In genomic region chr13:113489171-113489548, GRCh38 we compare ENCODE assay signal across 8 cellular contexts. TPM values are rescaled to one million over a fixed set of nuclear protein-coding genes. Genes with fewer than 3 reads are reported as not detected.
DNase-seq lines count a peak whose midpoint lies in the region; ATAC-seq and TF ChIP-seq lines count a peak whose summit lies in the region.

No MANE protein-coding gene starts in this region.

- no peaks in the 10 kb centered on the region for H3K9me3 ChIP-seq in IMR-90 (ENCODE audit: control insufficient read depth, insufficient read depth, low read length)
- no peaks in the 10 kb centered on the region for H3K9me3 ChIP-seq in mammary epithelial cell (replicated peaks; ENCODE audit: insufficient read depth, low read length)
- no peaks in the 10 kb centered on the region for H3K9me3 ChIP-seq in muscle layer of duodenum (ENCODE audit: control insufficient read depth in 1 of 2, low read length in 2 of 2)

- peak overlapping the region; percentile 27; the same call in 1 of the 2 replicates for H3K14ac ChIP-seq in IMR-90 (replicated peaks; ENCODE audit: low read depth, low read length)

- H3K79me1 ChIP-seq in IMR-90 (ENCODE audit: low read depth in 1 of 2, low read length in 2 of 2) = peaks cover 45 to 71% of the 10 kb centered on the region in 2 experiments

- in situ Hi-C loops in IMR-90 (cut with MboI; ENCODE audit: low sequenced_read_pairs) = no loop called here
- in situ Hi-C loops in mammary epithelial cell (cut with MboI; ENCODE audit: low sequenced_read_pairs in 2 of 2) = no loop called here

- H3K79me2 ChIP-seq in mammary epithelial cell (ENCODE audit: insufficient read depth, low read length) = peaks cover 93% of the 10 kb centered on the region

- dilution Hi-C loops in IMR-90 (cut with HindIII; ENCODE audit: low sequenced_read_pairs, unreplicated experiment) = no loop called here
- dilution Hi-C loops in mammary epithelial cell (cut with HindIII; ENCODE audit: low sequenced_read_pairs) = loop anchor here (5.0 kb wide), 1 partner anchor 82 kb away; no protein-coding TSS in a partner anchor

- H4K91ac ChIP-seq in IMR-90 (ENCODE audit: insufficient read depth, low read depth, low read length) = 0 out of 2 replicates have a peak overlapping the region, but pooled peaks have one; percentile 43

- intact Hi-C loops in IMR-90 (cut with micrococcal nuclease) = no loop called here
- intact Hi-C loops in mammary epithelial cell (cut with micrococcal nuclease) = no loop called here
- intact Hi-C loops in head of caudate nucleus (cut with DNase I) = no loop called here

- H3K56ac ChIP-seq in IMR-90 (ENCODE audit: extremely low read depth, insufficient read depth, low read length) = 0 out of 2 replicates have a peak overlapping the region, but pooled peaks have one; percentile 14

- no peak for TF ChIP-seq RAD21 in IMR-90 (IDR thresholded peaks at IDR 0.05; ENCODE audit: low read length)

- H3K23ac ChIP-seq in IMR-90 (ENCODE audit: low read depth, low read length) = peak overlapping the region; percentile 46; the same call in 1 of the 2 replicates

- peak overlapping the region; percentile 35 for H3K4ac ChIP-seq in IMR-90 (ENCODE audit: low read depth, low read length)

- peak overlapping the region; percentile 88 for H3K4me2 ChIP-seq in IMR-90 (ENCODE audit: low read depth, low read length)
- peak overlapping the region; percentile 86 for H3K4me2 ChIP-seq in mammary epithelial cell (ENCODE audit: insufficient read depth, low read depth, low read length)

- peak overlapping the region; percentile 97 for H2AFZ ChIP-seq in IMR-90 (replicated peaks; ENCODE audit: low read length, poor library complexity)
- peak overlapping the region; percentile 86 for H2AFZ ChIP-seq in mammary epithelial cell (ENCODE audit: low read depth, low read length)

- no peak overlapping the region for H2BK15ac ChIP-seq in IMR-90 (ENCODE audit: low read depth, low read length)

- POLR2A ChIA-PET in BJ (lab: Charles Lee) = no interaction called here
- POLR2A ChIA-PET in IMR-90 (lab: Charles Lee; ENCODE audit: unreplicated experiment) = no interaction called here

- H3K9ac ChIP-seq in IMR-90 (ENCODE audit: low read depth, low read length) (peak overlapping the region; percentile 72), mammary epithelial cell (ENCODE audit: insufficient read depth, low read length) (peak overlapping the region; percentile 65)

- H2BK120ac ChIP-seq in IMR-90 (ENCODE audit: low read depth, low read length) = peak overlapping the region; percentile 21; the same call in 1 of the 2 replicates

- H4K20me1 ChIP-seq in IMR-90 (ENCODE audit: insufficient read depth, low read length) (peaks cover 63% of the 10 kb centered on the region), mammary epithelial cell (ENCODE audit: insufficient read depth, low read length) (peaks cover 7% of the 10 kb centered on the region)

- no peak overlapping the region for H2BK20ac ChIP-seq in IMR-90 (ENCODE audit: low read depth, low read length)

- BruUV-seq in IMR-90 (replicated peaks; lab: Mats Ljungman, UMichigan) (no TSS peak), mammary epithelial cell (replicated peaks; lab: Mats Ljungman, UMichigan) (no TSS peak)

- H3K27ac ChIP-seq in IMR-90 (ENCODE audit: insufficient read depth, low read length) (peak overlapping the region; percentile 62), mammary epithelial cell (ENCODE audit: insufficient read depth, low read depth, low read length) (peak overlapping the region; percentile 26), muscle layer of duodenum (ENCODE audit: low read length) (no peak overlapping the region)

- H3K36me3 ChIP-seq in BJ (ENCODE audit: control insufficient read depth, insufficient read depth, low read length) (no peaks in the 10 kb centered on the region), IMR-90 (ENCODE audit: control insufficient read depth, insufficient read depth, low read length) (peaks cover 3% of the 10 kb centered on the region; the same call in 1 of the 2 replicates), mammary epithelial cell (ENCODE audit: insufficient read depth, low read length) (peaks cover 2% of the 10 kb centered on the region), muscle layer of duodenum (ENCODE audit: control insufficient read depth in 1 of 2, insufficient read depth in 2 of 2, low read length in 2 of 2) (peaks cover 0 to 4% of the 10 kb centered on the region in 2 donors)

- H3K9me1 ChIP-seq in IMR-90 (ENCODE audit: insufficient read depth, low read length) = peaks cover 23% of the 10 kb centered on the region

- no peak overlapping the region for H4K5ac ChIP-seq in IMR-90 (ENCODE audit: low read depth, low read length)

- no peaks in the 10 kb centered on the region for H3K27me3 ChIP-seq in BJ (ENCODE audit: control insufficient read depth, insufficient read depth, low read length)
- H3K27me3 ChIP-seq in IMR-90 (ENCODE audit: control insufficient read depth, insufficient read depth, low read length) = no peaks in the 10 kb centered on the region
- no peaks in the 10 kb centered on the region for H3K27me3 ChIP-seq in mammary epithelial cell (ENCODE audit: insufficient read depth, low read length)
- no peaks in the 10 kb centered on the region for H3K27me3 ChIP-seq in muscle layer of duodenum (ENCODE audit: low read depth, low read length)

- peak overlapping the region in 1 of 2 experiments; percentile 44; a peak in 1 of 4 replicates for H4K8ac ChIP-seq in IMR-90 (ENCODE audit: low read depth in 2 of 2, low read length in 2 of 2)

- peak overlapping the region; percentile 91 for H2AK9ac ChIP-seq in IMR-90 (replicated peaks; ENCODE audit: low read depth, low read length, poor library complexity)

- H3K18ac ChIP-seq in IMR-90 (ENCODE audit: low read depth, low read length) = no peak overlapping the region; the same call in 1 of the 2 replicates

- TF ChIP-seq CTCF in BJ (IDR thresholded peaks at IDR 0.05; ENCODE audit: insufficient read depth, low read depth, low read length) = no peak
- no peak for TF ChIP-seq CTCF in IMR-90 (conservative IDR thresholded peaks at IDR 0.05; ENCODE audit: low read depth, low read length)
- TF ChIP-seq CTCF in mammary epithelial cell (conservative IDR thresholded peaks at IDR 0.05 in 1 of 2, IDR thresholded peaks at IDR 0.05 in 1 of 2; ENCODE audit: extremely low read depth in 1 of 2, insufficient read depth in 1 of 2, low read depth in 1 of 2, low read length in 2 of 2) = peak in 1 of 2 donors; percentile 18
- no peak for TF ChIP-seq CTCF in GM20000 (IDR thresholded peaks at IDR 0.05; ENCODE audit: extremely low read depth, missing control alignments)

- no peak for DNase-seq in BJ (ENCODE audit: low read depth)
- no peak for DNase-seq in IMR-90
- peak; percentile 3 for DNase-seq in mammary epithelial cell
- no peak for DNase-seq in head of caudate nucleus
- DNase-seq in GM20000 (ENCODE audit: low spot score) = no peak

- H3K4me1 ChIP-seq in IMR-90 (ENCODE audit: control insufficient read depth, insufficient read depth, low read length) (peaks cover 10% of the 10 kb centered on the region), mammary epithelial cell (ENCODE audit: insufficient read depth, low read length) (peaks cover 32% of the 10 kb centered on the region), muscle layer of duodenum (ENCODE audit: control insufficient read depth in 1 of 2, insufficient read depth in 2 of 2, low read length in 2 of 2) (peaks cover 23 to 60% of the 10 kb centered on the region in 2 donors)

- H3K4me3 ChIP-seq in BJ (ENCODE audit: low read depth, low read length) (peak overlapping the region; percentile 69), IMR-90 (ENCODE audit: insufficient read depth, low read depth, low read length) (peak overlapping the region; percentile 77), mammary epithelial cell (replicated peaks in 1 of 3; ENCODE audit: insufficient read depth in 1 of 3, low read depth in 2 of 3, low read length in 3 of 3) (peak overlapping the region; percentile 78 to 87 (median 79)), muscle layer of duodenum (ENCODE audit: low read depth in 1 of 2, low read length in 2 of 2) (peak overlapping the region; percentile 80 to 85)

- no peak for ATAC-seq in IMR-90 (ENCODE audit: low read depth)
- ATAC-seq in GM18520 (IDR thresholded peaks at IDR 0.05; ENCODE audit: unreplicated experiment) = no peak
- no peak for ATAC-seq in GM18519 (IDR thresholded peaks at IDR 0.05; ENCODE audit: low FRiP score, unreplicated experiment)

- peak overlapping the region; percentile 84 for H2AK5ac ChIP-seq in IMR-90 (ENCODE audit: low read depth, low read length)

- WGBS in IMR-90 (ENCODE audit: extremely low coverage in 2 of 2, insufficient read length in 1 of 2), 2 experiments = 11% methylated on average over 3 of the region's 8 CpGs; no CpG with 5 or more reads in 1 of the 2 experiments
- 16% methylated on average over 8 of the region's 8 CpGs for WGBS in mammary epithelial cell (ENCODE audit: low coverage, missing lambda C conversion rate)

- CTCF ChIA-PET in BJ (lab: Yijun Ruan, JAX) (interaction anchor here (1.3 kb wide), 1 partner anchor 15 kb away, joined by 3 read pairs; no protein-coding TSS in a partner anchor), IMR-90 (lab: Yijun Ruan, JAX) (interaction anchor here (1.0 kb wide), 1 partner anchor 73 kb away, joined by 3 read pairs; no protein-coding TSS in a partner anchor), mammary epithelial cell (lab: Charles Lee; ENCODE audit: low non-redundant PET) (interaction anchor here (0.6 to 0.7 kb wide), 2 partner anchors 73 to 379 kb away, joined by 3 to 4 read pairs; no protein-coding TSS in a partner anchor)

- H2BK5ac ChIP-seq in IMR-90 (ENCODE audit: low read depth, low read length, poor library complexity, severe bottlenecking) = peak overlapping the region; percentile 22

- no peak for TF ChIP-seq POLR2A in IMR-90 (IDR thresholded peaks at IDR 0.05; ENCODE audit: low read depth, low read length)

TF ChIP-seq in IMR-90, 13 proteins besides CTCF, POLR2A, EP300 and RAD21 (continues in another document):
- TF ChIP-seq NFE2L2 (IDR thresholded peaks at IDR 0.05; ENCODE audit: low read depth, low read length) = no peak
- TF ChIP-seq RFX5 (IDR thresholded peaks at IDR 0.05; ENCODE audit: low read depth, low read length) = no peak
- TF ChIP-seq FOS (IDR thresholded peaks at IDR 0.05; ENCODE audit: low read depth, low read length) = no peak

RNA-seq across cellular contexts. Expression of gene DCUN1D2, which starts 1.4 kb away (rescaled TPM):
- 11.0 and 12.7 TPM in 2 replicates for polyA plus RNA-seq in BJ (2011; rRNA removed)
- 4.1 and 7.5 TPM in 2 replicates for polyA minus RNA-seq in BJ (2011; rRNA and poly(A)+ RNA removed)
- 6.9 and 8.1 TPM in 2 replicates for total RNA-seq in IMR-90 (2012; rRNA removed)
- polyA plus RNA-seq in IMR-90 (2012; rRNA removed) = 7.9 and 11.5 TPM in 2 replicates
- polyA plus RNA-seq in IMR-90 (2012; cell fraction: cytosol; rRNA removed) = 4.2 and 6.5 TPM in 2 replicates
- polyA plus RNA-seq in IMR-90 (2012; cell fraction: nucleus; rRNA removed; ENCODE audit: low replicate concordance) = 43.9 and 65.7 TPM in 2 replicates
- 10 to 100 TPM; 11.3 to 21.6 TPM for total RNA-seq in mammary epithelial cell
- 6.4 TPM for polyA plus RNA-seq in mammary epithelial cell
- 2.6 TPM for polyA minus RNA-seq in mammary epithelial cell

RNA-seq across cellular contexts. Expression of gene ADPRHL1, which starts 35.9 kb away (rescaled TPM):
- polyA plus RNA-seq in BJ (2011; rRNA removed) = 0.78 and 1.1 TPM in 2 replicates
- polyA minus RNA-seq in BJ (2011; rRNA and poly(A)+ RNA removed) = 0.26 and 0.52 TPM in 2 replicates
- total RNA-seq in IMR-90 (2012; rRNA removed) = 0.28 and 0.36 TPM in 2 replicates
- polyA plus RNA-seq in IMR-90 (2012; rRNA removed) = 0.67 and 0.69 TPM in 2 replicates
- polyA plus RNA-seq in IMR-90 (2012; cell fraction: cytosol; rRNA removed) = 0.65 and 0.70 TPM in 2 replicates
- 3.2 and 4.4 TPM in 2 replicates for polyA plus RNA-seq in IMR-90 (2012; cell fraction: nucleus; rRNA removed; ENCODE audit: low replicate concordance)
- 1 to 10 TPM; 1.2 TPM for total RNA-seq in mammary epithelial cell
- 1.1 TPM for polyA plus RNA-seq in mammary epithelial cell
- 1.2 TPM for polyA minus RNA-seq in mammary epithelial cell
